1 cellular context compared by ENCODE assay signal in the genomic region with DNA sequence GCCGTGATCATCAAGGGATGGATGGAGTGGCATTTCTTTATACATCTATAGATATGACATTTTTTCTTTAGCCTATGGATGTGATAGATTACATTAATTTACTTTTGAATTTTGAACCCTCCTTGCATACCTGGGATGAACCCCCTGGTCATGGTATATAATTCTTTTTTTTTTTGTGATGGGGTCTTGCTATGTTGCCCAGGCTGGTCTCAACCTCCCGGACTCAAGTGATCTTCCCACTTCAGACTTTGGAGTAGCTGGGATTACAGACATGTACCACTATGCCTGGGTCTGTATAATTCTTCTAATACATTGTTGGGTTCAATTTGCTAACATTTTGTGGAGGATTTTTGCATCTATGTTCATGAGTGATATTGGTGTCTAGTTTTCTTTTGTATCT.
TF ChIP-seq lines count a peak whose summit lies in the region.

No MANE protein-coding gene starts in this region.

TF ChIP-seq in HepG2, 621 proteins besides CTCF, POLR2A, EP300 and RAD21:
- peak; percentile 61; the same call in 1 of the 2 replicates for TF ChIP-seq ZNF121 (CRISPR knock-in tag; IDR thresholded peaks at IDR 0.05)
- TF ChIP-seq ZNF569 (CRISPR knock-in tag; IDR thresholded peaks at IDR 0.05; ENCODE audit: borderline replicate concordance), result no peak
